Comparison of ENCODE assay signal across 19 cellular contexts in genomic region chr12:97764700-97765099, GRCh38.
A peak's percentile ranks its signal among the peaks of the same experiment; 100 is the strongest.
DNase-seq lines count a peak whose midpoint lies in the region; ATAC-seq and TF ChIP-seq lines count a peak whose summit lies in the region.
"Had no signal": no experiment of that assay in that cellular context is flagged by ENCODE, and none has a peak within 500 bp of the region (broad histone marks: within the 10 kb centered on the region; RNA-seq: fewer than 3 reads in every experiment).

No MANE protein-coding gene starts in this region.

- TF ChIP-seq EP300 in stomach (IDR thresholded peaks at IDR 0.05), result no peak

- H3K4me2 ChIP-seq in mammary epithelial cell (ENCODE audit: insufficient read depth, low read depth, low read length), result no peak overlapping the region
- no peak overlapping the region for H3K4me2 ChIP-seq in PC-3 (ENCODE audit: low read length)

- H3K9me3 Mint-ChIP-seq in MCF 10A (ENCODE audit: unreplicated experiment), result peaks cover 5% of the 10 kb centered on the region
- peaks cover 18% of the 10 kb centered on the region for H3K9me3 Mint-ChIP-seq in progenitor cell of endocrine pancreas (ENCODE audit: low read depth)

- BruUV-seq in mammary epithelial cell (replicated peaks; lab: Mats Ljungman, UMichigan), result no TSS peak
- no TSS peak for BruUV-seq in MCF 10A (replicated peaks; lab: Mats Ljungman, UMichigan)
- BruUV-seq in PC-3 (replicated peaks; lab: Mats Ljungman, UMichigan), result no TSS peak

- H3K4me3 ChIP-seq in mammary epithelial cell (replicated peaks in 1 of 3; ENCODE audit: insufficient read depth in 1 of 3, low read depth in 2 of 3, low read length in 3 of 3), result no peak overlapping the region
- H3K4me3 ChIP-seq in PC-3 (ENCODE audit: low read length), result no peak overlapping the region
- H3K4me3 ChIP-seq in stomach, result no peak overlapping the region

- no peaks in the 10 kb centered on the region for H3F3A ChIP-seq in PC-3 (ENCODE audit: low read length, unreplicated experiment)

- H3K4me1 Mint-ChIP-seq in MCF 10A (ENCODE audit: insufficient read depth, unreplicated experiment), result no peaks in the 10 kb centered on the region
- peaks cover 11% of the 10 kb centered on the region for H3K4me1 Mint-ChIP-seq in progenitor cell of endocrine pancreas (ENCODE audit: low read depth)

- no peaks in the 10 kb centered on the region for H3K27me3 ChIP-seq in mammary epithelial cell (ENCODE audit: insufficient read depth, low read length)
- H3K27me3 ChIP-seq in PC-3 (ENCODE audit: low read length), result peaks cover 18% of the 10 kb centered on the region; the same call in 1 of the 2 replicates
- H3K27me3 ChIP-seq in stomach, result no peaks in the 10 kb centered on the region

- H4K20me1 ChIP-seq in mammary epithelial cell (ENCODE audit: insufficient read depth, low read length), result no peaks in the 10 kb centered on the region
- H4K20me1 ChIP-seq in PC-3 (ENCODE audit: low read length), result no peaks in the 10 kb centered on the region

- H3K4me3 Mint-ChIP-seq in MCF 10A (ENCODE audit: unreplicated experiment) (no peak overlapping the region), progenitor cell of endocrine pancreas (ENCODE audit: low read depth) (no peak overlapping the region)
- H3K4me3 Mint-ChIP-seq: CD4-positive, alpha-beta T cell; HFFc6 had no signal

- DNase-seq in mammary epithelial cell (peak; percentile 46), MCF 10A (ENCODE audit: unreplicated experiment) (no peak), HT-29 (ENCODE audit: low spot score) (peak; percentile 41), PC-3 (peak; percentile 25), progenitor cell of endocrine pancreas (ENCODE audit: low spot score, unreplicated experiment) (no peak), stomach (no peak)
- DNase-seq: ACHN; AML-193; Caco-2; CD4-positive, alpha-beta T cell; DMS153; DMS79 treated with DMSO at 0.1 percent for 48 hours; GF-D8; GOT3; H7; HFFc6 had no signal

- H3K9me3 ChIP-seq in mammary epithelial cell (replicated peaks; ENCODE audit: insufficient read depth, low read length) (no peaks in the 10 kb centered on the region), PC-3 (ENCODE audit: low read length) (no peaks in the 10 kb centered on the region), stomach (no peaks in the 10 kb centered on the region)

- H3K9ac ChIP-seq in mammary epithelial cell (ENCODE audit: insufficient read depth, low read length) (no peak overlapping the region), PC-3 (ENCODE audit: low read length) (no peak overlapping the region)

- H3K4me1 ChIP-seq in mammary epithelial cell (ENCODE audit: insufficient read depth, low read length) (no peaks in the 10 kb centered on the region), PC-3 (ENCODE audit: insufficient read depth, low read length) (no peaks in the 10 kb centered on the region), stomach (peaks cover 0 to 11% (median 0%) of the 10 kb centered on the region in 4 donors)

- H3K79me2 ChIP-seq in mammary epithelial cell (ENCODE audit: insufficient read depth, low read length) (no peaks in the 10 kb centered on the region), PC-3 (ENCODE audit: low read length) (no peaks in the 10 kb centered on the region)

- ATAC-seq in PC-3 (no peak), HG03139 (IDR thresholded peaks at IDR 0.05; ENCODE audit: unreplicated experiment) (no peak)
- ATAC-seq: HCT116 had no signal

- H2AFZ ChIP-seq in mammary epithelial cell (ENCODE audit: low read depth, low read length) (no peak overlapping the region), PC-3 (ENCODE audit: low read length) (no peak overlapping the region)

- H3K27ac Mint-ChIP-seq in MCF 10A (ENCODE audit: low read depth, unreplicated experiment) (no peak overlapping the region), progenitor cell of endocrine pancreas (peak overlapping the region; percentile 20)
- H3K27ac Mint-ChIP-seq: CD4-positive, alpha-beta T cell; HFFc6 had no signal

- POLR2A ChIA-PET in MCF 10A (lab: Yijun Ruan, JAX) (no interaction called here), PC-3 (lab: Charles Lee; ENCODE audit: unreplicated experiment) (no interaction called here)

- no peak for TF ChIP-seq POLR2A in stomach (IDR thresholded peaks at IDR 0.05)

- no peaks in the 10 kb centered on the region for H3K27me3 Mint-ChIP-seq in MCF 10A (ENCODE audit: insufficient read depth, unreplicated experiment)
- peaks cover 5% of the 10 kb centered on the region for H3K27me3 Mint-ChIP-seq in progenitor cell of endocrine pancreas
- H3K27me3 Mint-ChIP-seq: CD4-positive, alpha-beta T cell had no signal

- H3K36me3 ChIP-seq in mammary epithelial cell (ENCODE audit: insufficient read depth, low read length) (no peaks in the 10 kb centered on the region), PC-3 (ENCODE audit: low read depth, low read length) (no peaks in the 10 kb centered on the region), stomach (no peaks in the 10 kb centered on the region)

- in situ Hi-C loops in mammary epithelial cell (cut with MboI; ENCODE audit: low sequenced_read_pairs in 2 of 2), result no loop called here

- dilution Hi-C loops in mammary epithelial cell (cut with HindIII; ENCODE audit: low sequenced_read_pairs), result no loop called here

- no peak for TF ChIP-seq CTCF in mammary epithelial cell (conservative IDR thresholded peaks at IDR 0.05 in 1 of 2, IDR thresholded peaks at IDR 0.05 in 1 of 2; ENCODE audit: extremely low read depth in 1 of 2, insufficient read depth in 1 of 2, low read depth in 1 of 2, low read length in 2 of 2)
- TF ChIP-seq CTCF in MCF 10A (IDR thresholded peaks at IDR 0.05; ENCODE audit: unreplicated experiment), result no peak
- TF ChIP-seq CTCF in PC-3 (conservative IDR thresholded peaks at IDR 0.05; ENCODE audit: low read depth, low read length), result no peak
- TF ChIP-seq CTCF in progenitor cell of endocrine pancreas (IDR thresholded peaks at IDR 0.05; ENCODE audit: unreplicated experiment), result no peak
- TF ChIP-seq CTCF in stomach (IDR thresholded peaks at IDR 0.05), result no peak

- no peak overlapping the region for H3K27ac ChIP-seq in mammary epithelial cell (ENCODE audit: insufficient read depth, low read depth, low read length)
- H3K27ac ChIP-seq in PC-3 (ENCODE audit: low read length), result no peak overlapping the region
- no peak overlapping the region for H3K27ac ChIP-seq in stomach
- H3K27ac ChIP-seq: C4-2B had no signal

- intact Hi-C loops in mammary epithelial cell (cut with micrococcal nuclease) (no loop called here), MCF 10A (cut with micrococcal nuclease) (no loop called here), PC-3 (cut with micrococcal nuclease) (no loop called here), stomach (cut with DNase I; ENCODE audit: low total_unique reads) (no loop called here)

- H3K9me2 ChIP-seq in PC-3 (replicated peaks; ENCODE audit: low read length), result no peaks in the 10 kb centered on the region

- CTCF ChIA-PET in mammary epithelial cell (lab: Charles Lee; ENCODE audit: low non-redundant PET), result no interaction called here
- CTCF ChIA-PET in MCF 10A (lab: Yijun Ruan, JAX), result no interaction called here
- CTCF ChIA-PET in PC-3 (lab: Charles Lee), result no interaction called here

- no peaks in the 10 kb centered on the region for H3K36me3 Mint-ChIP-seq in MCF 10A (ENCODE audit: insufficient read depth, unreplicated experiment)
- H3K36me3 Mint-ChIP-seq in progenitor cell of endocrine pancreas (ENCODE audit: insufficient read depth), result peaks cover 2% of the 10 kb centered on the region

Comparison
In these comparisons a context has a peak if more than half of its experiments do, and no peak if none do; other contexts are left out.
1. DNase-seq: peak in mammary epithelial cell (single experiment), HT-29 (single experiment) and PC-3 (single experiment); none in MCF 10A (single experiment), progenitor cell of endocrine pancreas (single experiment) and stomach (single experiment).